ENCODE assay signal across 12 cellular contexts in genomic region chrX:105701310-105702052, GRCh38.
A peak's percentile ranks its signal among the peaks of the same experiment; 100 is the strongest.
DNase-seq lines count a peak whose midpoint lies in the region; ATAC-seq and TF ChIP-seq lines count a peak whose summit lies in the region.
"Had no signal": no experiment of that assay in that cellular context is flagged by ENCODE, and none has a peak within 500 bp of the region (broad histone marks: within the 10 kb centered on the region; RNA-seq: fewer than 3 reads in every experiment).

No MANE protein-coding gene starts in this region.

- peaks cover 0 to 5% (median 0%) of the 10 kb centered on the region in 9 donors for H3K9me3 Mint-ChIP-seq in naive thymus-derived CD8-positive, alpha-beta T cell
- no peaks in the 10 kb centered on the region for H3K9me3 Mint-ChIP-seq in endothelial cell (ENCODE audit: unreplicated experiment)

- H4K20me1 ChIP-seq in MM.1S (ENCODE audit: insufficient read depth, low read length), result no peaks in the 10 kb centered on the region

- H3K36me3 Mint-ChIP-seq in naive thymus-derived CD8-positive, alpha-beta T cell, result no peaks in the 10 kb centered on the region
- no peaks in the 10 kb centered on the region for H3K36me3 Mint-ChIP-seq in endothelial cell (ENCODE audit: low read depth, unreplicated experiment)
- H3K36me3 Mint-ChIP-seq: CD4-positive, alpha-beta memory T cell had no signal

- H3K23ac ChIP-seq in mesendoderm (ENCODE audit: low read length), result no peak overlapping the region

- no peak overlapping the region for H3K27ac Mint-ChIP-seq in naive thymus-derived CD8-positive, alpha-beta T cell
- H3K27ac Mint-ChIP-seq in endothelial cell (ENCODE audit: unreplicated experiment), result no peak overlapping the region
- H3K27ac Mint-ChIP-seq: CD4-positive, alpha-beta memory T cell; T-helper 1 cell treated with Interleukin-12 subunit alpha and Interleukin-12 subunit beta and Interleukin-4 antibody, amounts not matched to agents 30 μg/mL and 1 μg/mL, for 36 hours had no signal

- H3K4me1 ChIP-seq in MM.1S (ENCODE audit: low read length) (no peaks in the 10 kb centered on the region), mesendoderm (ENCODE audit: control insufficient read depth, low read depth, low read length) (no peaks in the 10 kb centered on the region)

- no peaks in the 10 kb centered on the region for H3K27me3 Mint-ChIP-seq in naive thymus-derived CD8-positive, alpha-beta T cell
- no peaks in the 10 kb centered on the region for H3K27me3 Mint-ChIP-seq in endothelial cell (ENCODE audit: unreplicated experiment)
- H3K27me3 Mint-ChIP-seq: CD4-positive, alpha-beta memory T cell had no signal

- H4K8ac ChIP-seq in mesendoderm (ENCODE audit: low read depth, low read length), result no peak overlapping the region

- H3K9me2 ChIP-seq in MM.1S (replicated peaks; ENCODE audit: insufficient read depth, low read length), result no peaks in the 10 kb centered on the region

- DNase-seq in COLO829 (ENCODE audit: low spot score) (peak; percentile 2), MM.1S (peak; percentile 12), dedifferentiated amniotic fluid mesenchymal stem cell (ENCODE audit: extremely low spot score) (peak; percentile 30), mesendoderm (peak; percentile 14), NK-92 (lab: John Stamatoyannopoulos, UW; ENCODE audit: unreplicated experiment) (no peak), endothelial cell (ENCODE audit: low spot score) (no peak)
- DNase-seq in naive thymus-derived CD8-positive, alpha-beta T cell, result no peak
- DNase-seq: CD4-positive, alpha-beta memory T cell; Karpas-422; posterior cingulate gyrus had no signal

- H3K4me1 Mint-ChIP-seq in naive thymus-derived CD8-positive, alpha-beta T cell, result no peaks in the 10 kb centered on the region
- no peaks in the 10 kb centered on the region for H3K4me1 Mint-ChIP-seq in endothelial cell (ENCODE audit: unreplicated experiment)
- H3K4me1 Mint-ChIP-seq: CD4-positive, alpha-beta memory T cell had no signal

- no peak overlapping the region for H3K18ac ChIP-seq in mesendoderm (ENCODE audit: low read length)

- no peaks in the 10 kb centered on the region for H3F3A ChIP-seq in MM.1S (ENCODE audit: insufficient read depth, low read length)

- no peak overlapping the region for H3K4me3 Mint-ChIP-seq in naive thymus-derived CD8-positive, alpha-beta T cell
- H3K4me3 Mint-ChIP-seq in endothelial cell (ENCODE audit: unreplicated experiment), result no peak overlapping the region
- H3K4me3 Mint-ChIP-seq: CD4-positive, alpha-beta memory T cell; T-helper 1 cell treated with Interleukin-12 subunit alpha and Interleukin-12 subunit beta and Interleukin-4 antibody, amounts not matched to agents 30 μg/mL and 1 μg/mL, for 36 hours had no signal

- H2BK5ac ChIP-seq in mesendoderm (ENCODE audit: low read length), result no peak overlapping the region

- no peak overlapping the region for H2BK120ac ChIP-seq in mesendoderm (ENCODE audit: low read depth, low read length)

- H4K5ac ChIP-seq in mesendoderm (ENCODE audit: low read length), result no peak overlapping the region

- no peak overlapping the region for H3K56ac ChIP-seq in mesendoderm (ENCODE audit: low read length)

- POLR2A ChIA-PET in naive thymus-derived CD8-positive, alpha-beta T cell (lab: Charles Lee), result no interaction called here

- H3K79me2 ChIP-seq in MM.1S (ENCODE audit: low read length) (no peaks in the 10 kb centered on the region), mesendoderm (ENCODE audit: control insufficient read depth, insufficient read depth, low read length) (no peaks in the 10 kb centered on the region)

- H3K4ac ChIP-seq in mesendoderm (ENCODE audit: low read depth, low read length), result no peak overlapping the region

- H3K9ac ChIP-seq in MM.1S (ENCODE audit: low read length) (no peak overlapping the region), mesendoderm (ENCODE audit: low read length) (no peak overlapping the region)

- H3K4me2 ChIP-seq in MM.1S (ENCODE audit: low read depth, low read length) (no peak overlapping the region), mesendoderm (ENCODE audit: low read length) (no peak overlapping the region)

- H2BK15ac ChIP-seq in mesendoderm (replicated peaks; ENCODE audit: low read depth), result no peak overlapping the region

- no peak overlapping the region for H3K27ac ChIP-seq in MM.1S (ENCODE audit: low read length)
- H3K27ac ChIP-seq in mesendoderm (ENCODE audit: low read depth, low read length), result no peak overlapping the region

- H3K27me3 ChIP-seq in MM.1S (replicated peaks; ENCODE audit: insufficient read depth, low read length) (no peaks in the 10 kb centered on the region), mesendoderm (ENCODE audit: insufficient read depth, low read length, poor library complexity) (no peaks in the 10 kb centered on the region)

- H2AFZ ChIP-seq in MM.1S (ENCODE audit: low read length), result no peak overlapping the region

- H3K36me3 ChIP-seq in MM.1S (replicated peaks; ENCODE audit: insufficient read depth, low read length) (no peaks in the 10 kb centered on the region), mesendoderm (ENCODE audit: control insufficient read depth, insufficient read depth, low read length) (no peaks in the 10 kb centered on the region)

- no peaks in the 10 kb centered on the region for H3K79me1 ChIP-seq in mesendoderm (ENCODE audit: low read length)

- H2AK5ac ChIP-seq in mesendoderm (ENCODE audit: low read length), result no peak overlapping the region

- no CpG with 5 or more reads among the region's 3 CpGs for WGBS in mesendoderm (ENCODE audit: extremely low coverage, insufficient coverage, low lambda C conversion rate)

- TF ChIP-seq CTCF in MM.1S (IDR thresholded peaks at IDR 0.05; ENCODE audit: low read length) (peak; percentile 31), endothelial cell (IDR thresholded peaks at IDR 0.05; ENCODE audit: unreplicated experiment) (no peak)

- H3K4me3 ChIP-seq in MM.1S (ENCODE audit: low read length) (no peak overlapping the region), mesendoderm (ENCODE audit: low read length) (no peak overlapping the region)

- no peak for ATAC-seq in naive thymus-derived CD8-positive, alpha-beta T cell
- ATAC-seq in HG02870 (IDR thresholded peaks at IDR 0.05; ENCODE audit: unreplicated experiment), result no peak

- no peaks in the 10 kb centered on the region for H3K9me3 ChIP-seq in MM.1S (replicated peaks; ENCODE audit: insufficient read depth, low read length)

Comparison
In these comparisons a context has a peak if more than half of its experiments do, and no peak if none do; other contexts are left out.
1. DNase-seq: peak in COLO829 (single experiment), MM.1S (single experiment), dedifferentiated amniotic fluid mesenchymal stem cell (single experiment) and mesendoderm (single experiment); none in naive thymus-derived CD8-positive, alpha-beta T cell (0 of 10), NK-92 (single experiment) and endothelial cell (single experiment).